In genomic region chr10:23015021-23015707, GRCh38 we compare ENCODE assay signal across 13 cellular contexts.
A peak's percentile ranks its signal among the peaks of the same experiment; 100 is the strongest.
DNase-seq lines count a peak whose midpoint lies in the region; ATAC-seq and TF ChIP-seq lines count a peak whose summit lies in the region.
"Had no signal": no experiment of that assay in that cellular context is flagged by ENCODE, and none has a peak within 500 bp of the region (broad histone marks: within the 10 kb centered on the region; RNA-seq: fewer than 3 reads in every experiment).

No MANE protein-coding gene starts in this region.

- H2AK5ac ChIP-seq in H9 (ENCODE audit: insufficient read length, low read length): no peak overlapping the region

- H3K23ac ChIP-seq in H9 (ENCODE audit: insufficient read length, low read depth, low read length): no peak overlapping the region

- H3K9me3 ChIP-seq in H9 (ENCODE audit: control insufficient read depth, low read depth, low read length): no peaks in the 10 kb centered on the region

- H2BK12ac ChIP-seq in H9 (ENCODE audit: insufficient read length, low read depth, low read length): no peak overlapping the region

- no peak overlapping the region for H2BK15ac ChIP-seq in H9 (ENCODE audit: low read depth, low read length)

- H3T11ph ChIP-seq in H9 (ENCODE audit: low read length): no peak overlapping the region

- no peak overlapping the region for H2BK5ac ChIP-seq in H9 (ENCODE audit: insufficient read length, low read length)

- H2AFZ ChIP-seq in H9 (ENCODE audit: low read length): no peak overlapping the region

- no peaks in the 10 kb centered on the region for H3K4me1 ChIP-seq in H9 (ENCODE audit: insufficient read depth, low read length)

- H3K79me2 ChIP-seq in H9 (ENCODE audit: insufficient read depth, low read length): no peaks in the 10 kb centered on the region

- H3K36me3 Mint-ChIP-seq in IgD-negative memory B cell (no peaks in the 10 kb centered on the region), H9 (ENCODE audit: insufficient read depth in 1 of 3, low read depth in 3 of 3) (no peaks in the 10 kb centered on the region)

- ATAC-seq in GM19395 (IDR thresholded peaks at IDR 0.05; ENCODE audit: unreplicated experiment) (peak; percentile 95), HG02884 (IDR thresholded peaks at IDR 0.05; ENCODE audit: unreplicated experiment) (peak; percentile 93)
- ATAC-seq: Panc1 had no signal

- H3K4me2 ChIP-seq in H9 (ENCODE audit: insufficient read depth, insufficient read length, low read length): no peak overlapping the region

- no peak overlapping the region for H2BK120ac ChIP-seq in H9 (ENCODE audit: low read depth, low read length, poor library complexity, severe bottlenecking)

- H3K4me3 Mint-ChIP-seq in IgD-negative memory B cell (peak overlapping the region; percentile 53 to 90 (median 68)), H9 (no peak overlapping the region)

- H3K4me1 Mint-ChIP-seq in IgD-negative memory B cell (peaks cover 11 to 21% (median 16%) of the 10 kb centered on the region in 3 donors), H9 (no peaks in the 10 kb centered on the region; a peak in 1 of 4 replicates)

- H3K27ac Mint-ChIP-seq in IgD-negative memory B cell (peak overlapping the region; percentile 23 to 90 (median 73)), H9 (no peak overlapping the region)

- no peak overlapping the region for H4K91ac ChIP-seq in H9 (ENCODE audit: insufficient read length, low read depth, low read length)

- H3K4me3 ChIP-seq in GM12865 (ENCODE audit: low read depth, low read length) (peak overlapping the region; percentile 14; the same call in 1 of the 2 replicates), H7 (ENCODE audit: insufficient read depth, low read depth, low read length) (no peak overlapping the region)

- no peak overlapping the region for H4K5ac ChIP-seq in H9 (ENCODE audit: insufficient read length, low read depth, low read length)

- no peaks in the 10 kb centered on the region for H3K23me2 ChIP-seq in H9 (ENCODE audit: insufficient read length, low read depth, low read length, poor library complexity, severe bottlenecking)

- TF ChIP-seq CTCF in GM12865 (IDR thresholded peaks at IDR 0.05; ENCODE audit: insufficient read depth, low read depth, low read length, missing control alignments) (no peak), H9 (conservative IDR thresholded peaks at IDR 0.05) (no peak)

- WGBS in H9 (ENCODE audit: extremely low coverage, insufficient read length, low lambda C conversion rate): no CpG with 5 or more reads among the region's 7 CpGs

- H4K8ac ChIP-seq in H9 (replicated peaks; ENCODE audit: insufficient read length, low read depth, low read length): no peak overlapping the region

- H3K9me3 Mint-ChIP-seq in IgD-negative memory B cell (no peaks in the 10 kb centered on the region), H9 (no peaks in the 10 kb centered on the region; a peak in 1 of 5 replicates)

- H2BK20ac ChIP-seq in H9 (ENCODE audit: low read depth, low read length, poor library complexity, severe bottlenecking): no peak overlapping the region

- no peaks in the 10 kb centered on the region; the same call in 1 of the 2 replicates for H3K27me3 ChIP-seq in H9 (ENCODE audit: insufficient read depth, low read length)
- H3K27me3 ChIP-seq in H7 (ENCODE audit: control insufficient read depth, insufficient read depth, low read length): no peaks in the 10 kb centered on the region

- no peak overlapping the region for H3K9ac ChIP-seq in H9 (ENCODE audit: extremely low read depth, insufficient read length, low read length)

- H3K56ac ChIP-seq in H9 (ENCODE audit: insufficient read length, low read depth, low read length): no peak overlapping the region

- no peak overlapping the region for H3K14ac ChIP-seq in H9 (ENCODE audit: insufficient read depth, low read length)

- no peak overlapping the region for H3K27ac ChIP-seq in H9 (ENCODE audit: insufficient read length, low read depth, low read length)

- H3K18ac ChIP-seq in H9 (ENCODE audit: insufficient read length, low read depth, low read length): no peak overlapping the region

- H3K79me1 ChIP-seq in H9 (ENCODE audit: insufficient read depth, low read depth, low read length, poor library complexity, severe bottlenecking): no peaks in the 10 kb centered on the region

- no peak overlapping the region for H3K4ac ChIP-seq in H9 (ENCODE audit: low read depth, low read length)

- H3K27me3 Mint-ChIP-seq in IgD-negative memory B cell (no peaks in the 10 kb centered on the region), H9 (ENCODE audit: low read depth) (peaks cover 8% of the 10 kb centered on the region)

- no peaks in the 10 kb centered on the region for H4K20me1 ChIP-seq in H9 (ENCODE audit: control insufficient read depth, insufficient read depth, insufficient read length)

- DNase-seq in GM12865 (ENCODE audit: low read depth) (peak; percentile 77), LoVo (ENCODE audit: low spot score) (no peak), H9 (no peak), 8988T (no peak), H7 (no peak)
- DNase-seq: activated effector memory CD4-positive, alpha-beta T cell treated with Interleukin-2 at 50 U/mL for 16 hours; caudate nucleus; NCI-H1694; stimulated activated naive CD4-positive, alpha-beta T cell had no signal

- H3K36me3 ChIP-seq in H7 (replicated peaks; ENCODE audit: control insufficient read depth, insufficient read depth, low read length): no peaks in the 10 kb centered on the region

Comparison
In these comparisons a context has a peak if more than half of its experiments do, and no peak if none do; other contexts are left out.
1. H3K27ac Mint-ChIP-seq: peak in IgD-negative memory B cell (3 of 3); none in H9 (0 of 3).
2. H3K4me3 Mint-ChIP-seq: peak in IgD-negative memory B cell (4 of 4); none in H9 (0 of 2).